Comparison of ENCODE assay signal across 20 cellular contexts in the genomic region with DNA sequence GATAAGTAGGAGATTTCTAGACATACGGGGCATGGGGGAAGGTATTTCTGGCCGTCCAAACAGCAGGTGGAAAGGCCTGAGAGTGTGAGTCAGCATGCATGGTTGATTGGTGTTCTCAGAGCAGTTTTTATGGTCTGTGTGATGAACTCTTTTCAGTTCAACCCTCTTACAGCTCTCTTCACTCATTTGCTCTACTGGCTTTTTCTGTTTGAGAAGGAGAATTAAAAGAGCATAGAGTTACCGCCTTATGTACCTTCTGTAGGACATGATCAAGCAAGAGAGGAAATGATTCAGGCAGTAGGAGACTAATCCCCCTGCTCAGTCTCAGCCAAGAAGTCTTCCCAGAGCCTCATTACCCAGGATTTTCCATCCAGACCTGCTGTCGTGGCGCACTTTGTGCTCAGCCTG.
A peak's percentile ranks its signal among the peaks of the same experiment; 100 is the strongest.
DNase-seq lines count a peak whose midpoint lies in the region; ATAC-seq and TF ChIP-seq lines count a peak whose summit lies in the region.
"Had no signal": no experiment of that assay in that cellular context is flagged by ENCODE, and none has a peak within 500 bp of the region (broad histone marks: within the 10 kb centered on the region; RNA-seq: fewer than 3 reads in every experiment).

No MANE protein-coding gene starts in this region.

- H3K9me3 ChIP-seq in WERI-Rb-1 (ENCODE audit: severe bottlenecking) (no peaks in the 10 kb centered on the region), SJCRH30 (replicated peaks) (no peaks in the 10 kb centered on the region)
- H3K9me3 ChIP-seq: Peyer's patch, vagina had no signal

- no peak overlapping the region for H3K4me3 ChIP-seq in WERI-Rb-1 (ENCODE audit: low read depth, low read length)
- no peak overlapping the region for H3K4me3 ChIP-seq in SJCRH30
- H3K4me3 ChIP-seq: Peyer's patch, SK-N-MC, skin epidermis, vagina had no signal

- ATAC-seq in GM21360 (IDR thresholded peaks at IDR 0.05; ENCODE audit: unreplicated experiment) = peak; percentile 70

- no peak overlapping the region for H3K27ac ChIP-seq in WERI-Rb-1
- H3K27ac ChIP-seq in SJCRH30 = no peak overlapping the region
- H3K27ac ChIP-seq: C4-2B, Peyer's patch, SK-N-MC, skin epidermis, vagina had no signal

- no peaks in the 10 kb centered on the region for H3K4me1 ChIP-seq in SJCRH30
- H3K4me1 ChIP-seq: Peyer's patch, vagina had no signal

- no peak for TF ChIP-seq CTCF in WERI-Rb-1 (IDR thresholded peaks at IDR 0.05; ENCODE audit: low read depth, low read length)

- H3K27me3 ChIP-seq in WERI-Rb-1 (ENCODE audit: insufficient read depth, low read depth, severe bottlenecking) (peaks cover 20% of the 10 kb centered on the region), SJCRH30 (no peaks in the 10 kb centered on the region)
- H3K27me3 ChIP-seq: Peyer's patch, vagina had no signal

- H3K36me3 ChIP-seq in WERI-Rb-1 (no peaks in the 10 kb centered on the region), SJCRH30 (no peaks in the 10 kb centered on the region)
- H3K36me3 ChIP-seq: Peyer's patch, vagina had no signal

- DNase-seq in D341Med (ENCODE audit: low spot score) = peak; percentile 66
- DNase-seq in WERI-Rb-1 = peak; percentile 67
- DNase-seq in left kidney (ENCODE audit: low read depth, low spot score) = peak; percentile 8
- no peak for DNase-seq in SIG-M5 (lab: John Stamatoyannopoulos, UW)
- DNase-seq in SHP77 (lab: John Stamatoyannopoulos, UW) = no peak
- DNase-seq in SJCRH30 = no peak
- DNase-seq in NCI-H146 treated with DMSO at 0.1 percent for 48 hours (lab: John Stamatoyannopoulos, UW; ENCODE audit: unreplicated experiment) = no peak
- DNase-seq: activated CD8-positive, alpha-beta memory T cell treated with anti-CD3 and anti-CD28 coated beads for 24 hours; DND-41; GOT3; midbrain; NCI-H2171 treated with DMSO at 0.1 percent for 48 hours; nephron progenitor cell; Peyer's patch; T-helper 9 cell had no signal

Comparison
In these comparisons a context has a peak if more than half of its experiments do, and no peak if none do; other contexts are left out.
1. DNase-seq: peak in D341Med (single experiment), WERI-Rb-1 (single experiment) and left kidney (single experiment); none in SIG-M5 (single experiment), SHP77 (0 of 2), SJCRH30 (0 of 2) and NCI-H146 treated with DMSO at 0.1 percent for 48 hours (single experiment).